In genomic region chr1:27314737-27315136, GRCh38 we compare ENCODE assay signal across 27 cellular contexts. TPM values are rescaled to one million over a fixed set of nuclear protein-coding genes. Genes with fewer than 3 reads are reported as not detected.
DNase-seq lines count a peak whose midpoint lies in the region; ATAC-seq, FAIRE-seq and TF ChIP-seq lines count a peak whose summit lies in the region.
"Had no signal": no experiment of that assay in that cellular context is flagged by ENCODE, and none has a peak within 500 bp of the region (broad histone marks: within the 10 kb centered on the region; RNA-seq: fewer than 3 reads in every experiment).

No MANE protein-coding gene starts in this region.

- POLR2A ChIA-PET in K562 (lab: Yijun Ruan, JAX) = interaction anchor here (0.6 to 1.0 kb wide), 2 partner anchors 8 to 52 kb away, joined by 3 read pairs; partner anchors contain the start of gene MAP3K6

- ATAC-seq in GM23338 = no peak
- peak; percentile 48 for ATAC-seq in K562
- ATAC-seq in GM18861 (IDR thresholded peaks at IDR 0.05; ENCODE audit: unreplicated experiment) = no peak
- ATAC-seq: A549, GM12878, HCT116 had no signal

- no peak for FAIRE-seq in K562 (lab: Jason Lieb, UNC)
- FAIRE-seq: A549, D721Med, GM12878, GM19239 had no signal

- H3K9me3 Mint-ChIP-seq in GM23338 = no peaks in the 10 kb centered on the region
- H3K9me3 Mint-ChIP-seq: CD14-positive monocyte; CD4-positive, alpha-beta T cell; CD8-positive, alpha-beta memory T cell; H9 had no signal

- peaks cover 4% of the 10 kb centered on the region; the same call in 2 of the 3 replicates for H3K4me1 Mint-ChIP-seq in GM23338
- H3K4me1 Mint-ChIP-seq: CD14-positive monocyte; CD8-positive, alpha-beta memory T cell had no signal

- H2AFZ ChIP-seq in GM23338 (0 out of 2 replicates have a peak overlapping the region, but pooled peaks have one; percentile 43), K562 (ENCODE audit: low read depth, low read length) (no peak overlapping the region), mesenchymal stem cell (ENCODE audit: low read depth, low read length) (no peak overlapping the region), MM.1S (ENCODE audit: low read length) (no peak overlapping the region)

- H3K4me3 ChIP-seq in GM23338 = no peak overlapping the region
- no peak overlapping the region for H3K4me3 ChIP-seq in K562
- no peak overlapping the region for H3K4me3 ChIP-seq in mesenchymal stem cell (ENCODE audit: insufficient read depth in 1 of 2, low read depth in 1 of 2, low read length in 2 of 2)
- no peak overlapping the region for H3K4me3 ChIP-seq in spleen
- H3K4me3 ChIP-seq in MM.1S (ENCODE audit: low read length) = no peak overlapping the region
- H3K4me3 ChIP-seq: A549; BLaER1 treated with 17β-estradiol and CSF1 and Interleukin-3, amounts not matched to agents 10 nM and 100 nM; GM12878; GM23248 had no signal

- no peak for TF ChIP-seq EP300 in K562 (IDR thresholded peaks at IDR 0.05; ENCODE audit: low read length)

- no peak overlapping the region for H4K8ac ChIP-seq in mesenchymal stem cell (ENCODE audit: low read length)

- H3K9me2 ChIP-seq in GM23338 (ENCODE audit: insufficient read depth) = no peaks in the 10 kb centered on the region
- H3K9me2 ChIP-seq in MM.1S (replicated peaks; ENCODE audit: insufficient read depth, low read length) = no peaks in the 10 kb centered on the region

- TF ChIP-seq POLR2A in K562 (conservative IDR thresholded peaks at IDR 0.05) (no peak), spleen (IDR thresholded peaks at IDR 0.05) (no peak)

- peaks cover 4% of the 10 kb centered on the region; the same call in 1 of the 2 replicates for H3F3A ChIP-seq in GM23338 (replicated peaks; ENCODE audit: low read depth)
- no peaks in the 10 kb centered on the region for H3F3A ChIP-seq in MM.1S (ENCODE audit: insufficient read depth, low read length)

- no peaks in the 10 kb centered on the region for H4K20me1 ChIP-seq in GM23338 (replicated peaks; ENCODE audit: insufficient read depth)
- H4K20me1 ChIP-seq in K562 (replicated peaks; ENCODE audit: control insufficient read depth, insufficient read depth, low read length) = no peaks in the 10 kb centered on the region
- H4K20me1 ChIP-seq in MM.1S (ENCODE audit: insufficient read depth, low read length) = no peaks in the 10 kb centered on the region
- H4K20me1 ChIP-seq: BLaER1 treated with 17β-estradiol and CSF1 and Interleukin-3, amounts not matched to agents 10 nM and 100 nM had no signal

- peaks cover 10% of the 10 kb centered on the region for H3K27me3 Mint-ChIP-seq in GM23338 (ENCODE audit: insufficient read depth, low read depth, poor library complexity)

- H2AK5ac ChIP-seq in mesenchymal stem cell (ENCODE audit: low read length, severe bottlenecking) = no peak overlapping the region

- in situ Hi-C loops in K562 (cut with MboI) = no loop called here

- no peak overlapping the region for H3K9ac ChIP-seq in K562 (ENCODE audit: insufficient read depth in 1 of 2, low read depth in 2 of 2, low read length in 2 of 2)
- H3K9ac ChIP-seq in mesenchymal stem cell (ENCODE audit: low read length) = peak overlapping the region; percentile 14
- H3K9ac ChIP-seq in MM.1S (ENCODE audit: low read length) = no peak overlapping the region
- H3K9ac ChIP-seq: BLaER1 treated with 17β-estradiol and CSF1 and Interleukin-3, amounts not matched to agents 10 nM and 100 nM; GM23248 had no signal

- CTCF ChIA-PET in K562 (lab: Yijun Ruan, JAX; ENCODE audit: low intra/inter-chr PET ratio) = no interaction called here

- H3K4me2 ChIP-seq in GM23338 = no peak overlapping the region
- no peak overlapping the region for H3K4me2 ChIP-seq in K562 (ENCODE audit: insufficient read depth, low read length)
- H3K4me2 ChIP-seq in mesenchymal stem cell (ENCODE audit: low read length, poor library complexity, severe bottlenecking) = no peak overlapping the region
- H3K4me2 ChIP-seq in MM.1S (ENCODE audit: low read depth, low read length) = no peak overlapping the region
- H3K4me2 ChIP-seq: A549 had no signal

- no peaks in the 10 kb centered on the region for H3K79me2 ChIP-seq in GM23338 (replicated peaks; ENCODE audit: insufficient read depth)
- H3K79me2 ChIP-seq in K562 (ENCODE audit: control insufficient read depth, insufficient read depth, low read length) = no peaks in the 10 kb centered on the region
- H3K79me2 ChIP-seq in MM.1S (ENCODE audit: low read length) = no peaks in the 10 kb centered on the region

- H4K91ac ChIP-seq in mesenchymal stem cell (ENCODE audit: low read length) = no peak overlapping the region

- no peak overlapping the region for H2BK120ac ChIP-seq in mesenchymal stem cell (ENCODE audit: low read depth, low read length)

- no peak overlapping the region for H2BK5ac ChIP-seq in mesenchymal stem cell (ENCODE audit: low read depth, low read length, poor library complexity, severe bottlenecking)

- H3K27ac ChIP-seq in GM23338 (ENCODE audit: low read depth) (no peak overlapping the region), K562 (ENCODE audit: extremely low read depth, low read depth, low read length) (no peak overlapping the region), mesenchymal stem cell (ENCODE audit: low read length, poor library complexity, severe bottlenecking) (no peak overlapping the region), spleen (no peak overlapping the region), MM.1S (ENCODE audit: low read length) (no peak overlapping the region)
- H3K27ac ChIP-seq: A549; BLaER1 treated with 17β-estradiol and CSF1 and Interleukin-3, amounts not matched to agents 10 nM and 100 nM; GM23248 had no signal

- no peaks in the 10 kb centered on the region for H3K36me3 ChIP-seq in GM23338 (ENCODE audit: insufficient read depth)
- no peaks in the 10 kb centered on the region for H3K36me3 ChIP-seq in K562 (ENCODE audit: control insufficient read depth, insufficient read depth, low read length)
- peaks cover 0 to 4% of the 10 kb centered on the region in 2 experiments for H3K36me3 ChIP-seq in mesenchymal stem cell (ENCODE audit: control insufficient read depth in 1 of 2, insufficient read depth in 2 of 2, low read depth in 1 of 2, low read length in 2 of 2)
- peaks cover 0 to 20% (median 3%) of the 10 kb centered on the region in 6 donors for H3K36me3 ChIP-seq in spleen
- no peaks in the 10 kb centered on the region for H3K36me3 ChIP-seq in MM.1S (replicated peaks; ENCODE audit: insufficient read depth, low read length)
- H3K36me3 ChIP-seq: BE2C had no signal

- H3K36me3 Mint-ChIP-seq in GM23338 (ENCODE audit: low read depth) = no peaks in the 10 kb centered on the region

- no peaks in the 10 kb centered on the region for H3K9me1 ChIP-seq in K562 (ENCODE audit: control insufficient read depth, insufficient read depth, low read length)

- intact Hi-C loops in K562 (cut with micrococcal nuclease) = no loop called here
- intact Hi-C loops in spleen (cut with DNase I; ENCODE audit: low total_unique reads) = no loop called here

- TF ChIP-seq CTCF in GM23338 (conservative IDR thresholded peaks at IDR 0.05; ENCODE audit: low read depth in 2 of 2) (no peak), K562 (IDR thresholded peaks at IDR 0.05 in 2 of 3, conservative IDR thresholded peaks at IDR 0.05 in 1 of 3; ENCODE audit: insufficient read depth in 2 of 3, low read depth in 1 of 3, low read length in 3 of 3) (no peak), spleen (IDR thresholded peaks at IDR 0.05 in 8 of 11, conservative IDR thresholded peaks at IDR 0.05 in 3 of 11) (no peak), MM.1S (IDR thresholded peaks at IDR 0.05; ENCODE audit: low read length) (no peak)

- H2BK15ac ChIP-seq in mesenchymal stem cell (ENCODE audit: low read depth, poor library complexity, severe bottlenecking) = no peak overlapping the region

- H3K4me1 ChIP-seq in GM23338 (ENCODE audit: insufficient read depth) (no peaks in the 10 kb centered on the region), K562 (replicated peaks in 1 of 2; ENCODE audit: control insufficient read depth in 2 of 2, insufficient read depth in 2 of 2, low read length in 2 of 2) (peaks cover 0 to 5% of the 10 kb centered on the region in 2 experiments; a peak in 2 of 5 replicates), mesenchymal stem cell (ENCODE audit: control insufficient read depth, insufficient read depth, low read depth, low read length) (no peaks in the 10 kb centered on the region), spleen (no peaks in the 10 kb centered on the region), MM.1S (ENCODE audit: low read length) (peaks cover 6% of the 10 kb centered on the region)
- H3K4me1 ChIP-seq: A549, BE2C had no signal

- no peak overlapping the region for H3K4ac ChIP-seq in mesenchymal stem cell (ENCODE audit: low read depth in 1 of 2, low read length in 2 of 2)

- no peak overlapping the region for H3K14ac ChIP-seq in mesenchymal stem cell (ENCODE audit: low read length in 2 of 2)

- no peaks in the 10 kb centered on the region for H3K79me1 ChIP-seq in mesenchymal stem cell (replicated peaks; ENCODE audit: low read length, poor library complexity, severe bottlenecking)

- H3K18ac ChIP-seq in mesenchymal stem cell (ENCODE audit: low read depth in 1 of 2, low read length in 2 of 2) = no peak overlapping the region

- H3K4me3 Mint-ChIP-seq in GM23338 = no peak overlapping the region
- H3K4me3 Mint-ChIP-seq: CD14-positive monocyte; CD4-positive, alpha-beta T cell; CD8-positive, alpha-beta memory T cell; H9 had no signal

- H3K27me3 ChIP-seq in GM23338 (ENCODE audit: insufficient read depth) (no peaks in the 10 kb centered on the region), K562 (ENCODE audit: control insufficient read depth in 2 of 2, insufficient read depth in 2 of 2, low read length in 2 of 2) (no peaks in the 10 kb centered on the region), mesenchymal stem cell (ENCODE audit: control insufficient read depth in 1 of 2, insufficient read depth in 1 of 2, low read length in 2 of 2) (peaks cover 0 to 19% of the 10 kb centered on the region in 2 experiments), spleen (replicated peaks in 1 of 7) (peaks cover 0 to 8% (median 0%) of the 10 kb centered on the region in 7 donors), MM.1S (replicated peaks; ENCODE audit: insufficient read depth, low read length) (peaks cover 6% of the 10 kb centered on the region; the same call in 1 of the 2 replicates)
- H3K27me3 ChIP-seq: BE2C; BLaER1 treated with 17β-estradiol and CSF1 and Interleukin-3, amounts not matched to agents 10 nM and 100 nM had no signal

- TF ChIP-seq RAD21 in K562 (CRISPR knock-in tag; conservative IDR thresholded peaks at IDR 0.05 in 1 of 2, IDR thresholded peaks at IDR 0.05 in 1 of 2) = no peak

- 47% methylated on average over 1 of the region's 2 CpGs for WGBS in K562 (ENCODE audit: insufficient coverage, low coverage, missing lambda C conversion rate)
- WGBS in mesenchymal stem cell = 84% methylated on average over 2 of the region's 2 CpGs
- 82 to 97% (median 91%) methylated on average over 2 of the region's 2 CpGs for WGBS in spleen, 5 donors

- H3K9me3 ChIP-seq in K562 (replicated peaks; ENCODE audit: control insufficient read depth, insufficient read depth, low read depth, low read length) = no peaks in the 10 kb centered on the region
- no peaks in the 10 kb centered on the region for H3K9me3 ChIP-seq in mesenchymal stem cell (ENCODE audit: control insufficient read depth, low read length)
- no peaks in the 10 kb centered on the region for H3K9me3 ChIP-seq in spleen
- H3K9me3 ChIP-seq in MM.1S (replicated peaks; ENCODE audit: insufficient read depth, low read length) = no peaks in the 10 kb centered on the region
- H3K9me3 ChIP-seq: A549; BE2C; BLaER1 treated with 17β-estradiol and CSF1 and Interleukin-3, amounts not matched to agents 10 nM and 100 nM had no signal

- H3K27ac Mint-ChIP-seq in GM23338 = no peak overlapping the region
- H3K27ac Mint-ChIP-seq: CD14-positive monocyte; CD4-positive, alpha-beta T cell; H9 had no signal

- DNase-seq in GM23338 (ENCODE audit: low spot score) = no peak
- DNase-seq in K562 (ENCODE audit: extremely low read depth in 1 of 4, low spot score in 3 of 4) = no peak
- no peak for DNase-seq in mesenchymal stem cell
- peak; percentile 5 for DNase-seq in spleen
- no peak for DNase-seq in MM.1S
- DNase-seq in middle frontal gyrus (ENCODE audit: extremely low spot score, low spot score) = no peak
- DNase-seq: 8988T; ACHN; AML-193; BE2C; CD4-positive, alpha-beta T cell; CD8-positive, alpha-beta memory T cell; DMS 273 treated with DMSO at 0.1 percent for 48 hours; DMS79; EL; GDM1; H9 had no signal

- no peak overlapping the region for H3K23ac ChIP-seq in mesenchymal stem cell (ENCODE audit: low read length in 2 of 2)

- no TSS peak for BruUV-seq in K562 (replicated peaks; lab: Mats Ljungman, UMichigan)

- no peak overlapping the region for H2BK12ac ChIP-seq in mesenchymal stem cell (ENCODE audit: low read length in 2 of 2)

RNA-seq across cellular contexts. Expression of gene TMEM222, which starts 7.2 kb away (rescaled TPM):
- 22.6 and 27.0 TPM in 2 replicates for total RNA-seq in GM23338 (2014; rRNA removed; shearing (Covaris generic))
- 17.7 and 17.8 TPM in 2 replicates for polyA plus RNA-seq in GM23338 (2016; fragmentation: Nextera tagmentation; extraction: Ambion mirVana)
- 41.9 and 115 TPM in 2 replicates for total RNA-seq in K562 (2011; cell fraction: chromatin; rRNA removed; ENCODE audit: low replicate concordance)
- 97.1 and 98.7 TPM in 2 replicates for total RNA-seq in K562 (2011; cell fraction: nucleolus; rRNA removed)
- total RNA-seq in K562 (2011; cell fraction: nucleoplasm; rRNA removed) = 77.9 and 90.1 TPM in 2 replicates
- total RNA-seq in K562 (2014; rRNA removed) = 36.0 and 43.6 TPM in 2 replicates
- 10.6 and 15.9 TPM in 2 replicates for total RNA-seq in K562 (2014; rRNA removed; fragmentation: Illumina TruSeq; extraction: Trizol)
- 32.4 and 32.8 TPM in 2 replicates for total RNA-seq in K562 (2015; rRNA removed; fragmentation: Illumina TruSeq; extraction: Trizol)
- 42.5 and 46.9 TPM in 2 replicates for total RNA-seq in K562 (2021)
- 32.2 and 51.8 TPM in 2 replicates for polyA plus RNA-seq in K562 (2011; rRNA removed)
- polyA plus RNA-seq in K562 (2011; cell fraction: cytosol; rRNA removed) = 53.0 and 80.5 TPM in 2 replicates
- 111 and 157 TPM in 2 replicates for polyA plus RNA-seq in K562 (2011; cell fraction: nucleus; rRNA removed)
- 43.9 and 66.2 TPM in 2 replicates for polyA plus RNA-seq in K562 (2012)
- 48.0 and 57.0 TPM in 2 replicates for polyA plus RNA-seq in K562 (2014; fragmentation: Illumina TruSeq; extraction: Trizol)
- 10 to 100 TPM in 1 of 2 experiments, 1 to 10 TPM in 1; 6.9 to 14.4 TPM for polyA plus RNA-seq in K562 (2014; fragmentation: Nextera tagmentation; extraction: Ambion mirVana)
- 42.4 and 43.5 TPM in 2 replicates for polyA plus RNA-seq in K562 (2014; rRNA removed)
- 21.8 and 30.9 TPM in 2 replicates for polyA minus RNA-seq in K562 (2011; rRNA and poly(A)+ RNA removed)
- polyA minus RNA-seq in K562 (2011; cell fraction: cytosol; rRNA and poly(A)+ RNA removed) = 26.1 and 32.0 TPM in 2 replicates
- polyA minus RNA-seq in K562 (2011; cell fraction: nucleus; rRNA and poly(A)+ RNA removed) = 24.6 and 35.5 TPM in 2 replicates
- polyA plus RNA-seq in mesenchymal stem cell (2013, experiment 1 of 2) = 37.1 TPM
- 36.1 TPM for polyA plus RNA-seq in mesenchymal stem cell (2013, experiment 2 of 2)
- 10 to 100 TPM; 25.4 to 33.2 (median 31.6) TPM for total RNA-seq in spleen
- 10 to 100 TPM; 31.4 to 38.9 (median 34.1) TPM for polyA plus RNA-seq in spleen

RNA-seq across cellular contexts. Expression of gene SYTL1, which starts 27.1 kb away (rescaled TPM):
- 4.9 and 5.4 TPM in 2 replicates for total RNA-seq in GM23338 (2014; rRNA removed; shearing (Covaris generic))
- polyA plus RNA-seq in GM23338 (2016; fragmentation: Nextera tagmentation; extraction: Ambion mirVana) (12.0 and 12.3 TPM in 2 replicates), K562 (2011; rRNA removed) (3.8 and 12.3 TPM in 2 replicates), K562 (2014; fragmentation: Illumina TruSeq; extraction: Trizol) (0.91 and 1.9 TPM in 2 replicates), K562 (2014; fragmentation: Nextera tagmentation; extraction: Ambion mirVana) (under 1 TPM; 0.04 to 0.27 TPM), K562 (2014; rRNA removed) (5.9 and 8.6 TPM in 2 replicates), spleen (100 to 1,000 TPM; 111 to 208 (median 159) TPM)
- 18.4 and 69.1 TPM in 2 replicates for total RNA-seq in K562 (2011; cell fraction: chromatin; rRNA removed; ENCODE audit: low replicate concordance)
- 29.5 and 45.5 TPM in 2 replicates for total RNA-seq in K562 (2011; cell fraction: nucleolus; rRNA removed)
- total RNA-seq in K562 (2011; cell fraction: nucleoplasm; rRNA removed) = 21.0 and 26.5 TPM in 2 replicates
- total RNA-seq in K562 (2014; rRNA removed) (3.9 and 4.7 TPM in 2 replicates), K562 (2014; rRNA removed; fragmentation: Illumina TruSeq; extraction: Trizol) (0.55 and 0.57 TPM in 2 replicates), K562 (2015; rRNA removed; fragmentation: Illumina TruSeq; extraction: Trizol) (1.7 and 2.2 TPM in 2 replicates), K562 (2021) (6.0 and 9.3 TPM in 2 replicates), spleen (10 to 100 TPM; 54.9 to 97.0 (median 63.2) TPM)
- polyA plus RNA-seq in K562 (2011; cell fraction: cytosol; rRNA removed) = 8.4 and 14.7 TPM in 2 replicates
- 114 and 120 TPM in 2 replicates for polyA plus RNA-seq in K562 (2011; cell fraction: nucleus; rRNA removed)
- 7.0 and 32.0 TPM in 2 replicates for polyA plus RNA-seq in K562 (2012)
- polyA minus RNA-seq in K562 (2011; rRNA and poly(A)+ RNA removed) = 3.0 and 6.4 TPM in 2 replicates
- 4.6 and 14.3 TPM in 2 replicates for polyA minus RNA-seq in K562 (2011; cell fraction: cytosol; rRNA and poly(A)+ RNA removed)
- 14.7 and 18.1 TPM in 2 replicates for polyA minus RNA-seq in K562 (2011; cell fraction: nucleus; rRNA and poly(A)+ RNA removed)
- 0.39 TPM for polyA plus RNA-seq in mesenchymal stem cell (2013, experiment 1 of 2)
- 0.59 TPM for polyA plus RNA-seq in mesenchymal stem cell (2013, experiment 2 of 2)
- total RNA-seq: GM23248 had no signal
- polyA plus RNA-seq: GM23248 had no signal

RNA-seq across cellular contexts. Expression of gene MAP3K6, which starts 52.0 kb away (rescaled TPM):
- total RNA-seq in GM23338 (2014; rRNA removed; shearing (Covaris generic)) = 10.6 and 14.9 TPM in 2 replicates
- polyA plus RNA-seq in GM23338 (2016; fragmentation: Nextera tagmentation; extraction: Ambion mirVana) (7.4 and 8.2 TPM in 2 replicates), K562 (2011; rRNA removed) (4.7 and 13.2 TPM in 2 replicates), K562 (2014; fragmentation: Illumina TruSeq; extraction: Trizol) (7.0 and 9.0 TPM in 2 replicates), K562 (2014; fragmentation: Nextera tagmentation; extraction: Ambion mirVana) (1 to 10 TPM in 1 of 2 experiments, under 1 TPM in 1; 0.99 to 1.5 TPM), K562 (2014; rRNA removed) (8.2 and 12.9 TPM in 2 replicates), spleen (10 to 100 TPM; 20.3 to 31.7 (median 29.6) TPM)
- 22.7 and 88.4 TPM in 2 replicates for total RNA-seq in K562 (2011; cell fraction: chromatin; rRNA removed; ENCODE audit: low replicate concordance)
- total RNA-seq in K562 (2011; cell fraction: nucleolus; rRNA removed) = 52.5 and 55.4 TPM in 2 replicates
- total RNA-seq in K562 (2011; cell fraction: nucleoplasm; rRNA removed) = 27.7 and 28.5 TPM in 2 replicates
- total RNA-seq in K562 (2014; rRNA removed) (10.1 and 14.7 TPM in 2 replicates), K562 (2014; rRNA removed; fragmentation: Illumina TruSeq; extraction: Trizol) (5.0 and 6.2 TPM in 2 replicates), K562 (2015; rRNA removed; fragmentation: Illumina TruSeq; extraction: Trizol) (7.6 and 9.5 TPM in 2 replicates), K562 (2021) (18.1 and 21.9 TPM in 2 replicates), spleen (10 to 100 TPM; 20.4 to 55.0 (median 38.0) TPM)
- 5.5 and 6.6 TPM in 2 replicates for polyA plus RNA-seq in K562 (2011; cell fraction: cytosol; rRNA removed)
- 101 and 102 TPM in 2 replicates for polyA plus RNA-seq in K562 (2011; cell fraction: nucleus; rRNA removed)
- 17.8 and 18.2 TPM in 2 replicates for polyA plus RNA-seq in K562 (2012)
- 3.1 and 4.9 TPM in 2 replicates for polyA minus RNA-seq in K562 (2011; rRNA and poly(A)+ RNA removed)
- polyA minus RNA-seq in K562 (2011; cell fraction: cytosol; rRNA and poly(A)+ RNA removed) = 4.8 and 5.1 TPM in 2 replicates
- 15.2 and 17.2 TPM in 2 replicates for polyA minus RNA-seq in K562 (2011; cell fraction: nucleus; rRNA and poly(A)+ RNA removed)
- 27.2 TPM for polyA plus RNA-seq in mesenchymal stem cell (2013, experiment 1 of 2)
- 28.1 TPM for polyA plus RNA-seq in mesenchymal stem cell (2013, experiment 2 of 2)

RNA-seq across cellular contexts. Expression of gene FCN3, which starts 59.9 kb away (rescaled TPM):
- 0.49 TPM in 1 of 2 replicates, not detected in the other for total RNA-seq in GM23338 (2014; rRNA removed; shearing (Covaris generic))
- polyA plus RNA-seq in GM23338 (2016; fragmentation: Nextera tagmentation; extraction: Ambion mirVana) (0.66 TPM in 1 of 2 replicates, not detected in the other), K562 (2011; rRNA removed) (0.15 TPM in 1 of 2 replicates, not detected in the other), K562 (2014; fragmentation: Illumina TruSeq; extraction: Trizol) (not detected in 2 replicates), K562 (2014; fragmentation: Nextera tagmentation; extraction: Ambion mirVana) (not detected), K562 (2014; rRNA removed) (not detected in 2 replicates), spleen (10 to 100 TPM in 2 of 3 donors, 1 to 10 TPM in 1; 3.7 to 14.4 (median 11.7) TPM)
- not detected in 2 replicates for total RNA-seq in K562 (2011; cell fraction: chromatin; rRNA removed; ENCODE audit: low replicate concordance)
- total RNA-seq in K562 (2011; cell fraction: nucleolus; rRNA removed) = not detected in 2 replicates
- not detected in 2 replicates for total RNA-seq in K562 (2011; cell fraction: nucleoplasm; rRNA removed)
- total RNA-seq in K562 (2014; rRNA removed) (not detected in 2 replicates), K562 (2014; rRNA removed; fragmentation: Illumina TruSeq; extraction: Trizol) (not detected in 2 replicates), K562 (2015; rRNA removed; fragmentation: Illumina TruSeq; extraction: Trizol) (not detected in 2 replicates), K562 (2021) (0.31 and 0.49 TPM in 2 replicates), spleen (10 to 100 TPM in 3 of 7 donors, 1 to 10 TPM in 4; 4.4 to 21.7 (median 7.7) TPM)
- polyA plus RNA-seq in K562 (2011; cell fraction: cytosol; rRNA removed) = 0.06 TPM in 1 of 2 replicates, not detected in the other
- 0.35 TPM in 1 of 2 replicates, not detected in the other for polyA plus RNA-seq in K562 (2011; cell fraction: nucleus; rRNA removed)
- polyA plus RNA-seq in K562 (2012) = 0.21 TPM in 1 of 2 replicates, not detected in the other
- not detected in 2 replicates for polyA minus RNA-seq in K562 (2011; rRNA and poly(A)+ RNA removed)
- polyA minus RNA-seq in K562 (2011; cell fraction: cytosol; rRNA and poly(A)+ RNA removed) = not detected in 2 replicates
- polyA minus RNA-seq in K562 (2011; cell fraction: nucleus; rRNA and poly(A)+ RNA removed) = not detected in 2 replicates
- not detected for polyA plus RNA-seq in mesenchymal stem cell (2013, experiment 1 of 2)
- not detected for polyA plus RNA-seq in mesenchymal stem cell (2013, experiment 2 of 2)
- total RNA-seq: CD4-positive, alpha-beta T cell; CD8-positive, alpha-beta memory T cell; GM23248; H4 had no signal
- polyA plus RNA-seq: A549; CD14-positive monocyte; CD8-positive, alpha-beta memory T cell; GM12878; GM23248 had no signal
